Comparison of ENCODE assay signal across 21 cellular contexts in genomic region chr11:77062924-77063323, GRCh38. TPM values are rescaled to one million over a fixed set of nuclear protein-coding genes. Genes with fewer than 3 reads are reported as not detected.
DNase-seq lines count a peak whose midpoint lies in the region; ATAC-seq and TF ChIP-seq lines count a peak whose summit lies in the region.
"Had no signal": no experiment of that assay in that cellular context is flagged by ENCODE, and none has a peak within 500 bp of the region (broad histone marks: within the 10 kb centered on the region; RNA-seq: fewer than 3 reads in every experiment).

No MANE protein-coding gene starts in this region.

- in situ Hi-C loops in brain microvascular endothelial cell (cut with HindIII; ENCODE audit: low pct_ligation_motif_present, low sequenced_read_pairs), result no loop called here

- no peak for ATAC-seq in HG03097 (IDR thresholded peaks at IDR 0.05; ENCODE audit: low FRiP score, unreplicated experiment)
- ATAC-seq: left cardiac atrium; stimulated activated naive B cell treated with anti-CD40 and anti-IgM and Interleukin-4, amounts not matched to agents 10 μg/mL and 1 μg/mL and 100 μg/mL, for 72 hours; T-cell; WTC11 had no signal

- peaks cover 18% of the 10 kb centered on the region for H3K4me1 ChIP-seq in suprapubic skin

- H3K36me3 ChIP-seq in H7 (replicated peaks; ENCODE audit: control insufficient read depth, insufficient read depth, low read length), result no peaks in the 10 kb centered on the region
- H3K36me3 ChIP-seq in brain microvascular endothelial cell (replicated peaks), result no peaks in the 10 kb centered on the region
- H3K36me3 ChIP-seq in kidney epithelial cell (ENCODE audit: control insufficient read depth, insufficient read depth, low read length), result no peaks in the 10 kb centered on the region
- H3K36me3 ChIP-seq in suprapubic skin, result no peaks in the 10 kb centered on the region
- H3K36me3 ChIP-seq: adrenal gland, ovary had no signal

- H3K27me3 Mint-ChIP-seq in osteocyte (ENCODE audit: unreplicated experiment), result peaks cover 20% of the 10 kb centered on the region

- no peaks in the 10 kb centered on the region for H3K9me3 Mint-ChIP-seq in osteocyte (ENCODE audit: unreplicated experiment)
- H3K9me3 Mint-ChIP-seq: stimulated activated naive B cell treated with anti-CD40 and anti-IgM and Interleukin-4, amounts not matched to agents 10 μg/mL and 1 μg/mL and 100 μg/mL, for 72 hours had no signal

- no peak overlapping the region for H3K4me3 ChIP-seq in AG09309 (ENCODE audit: control insufficient read depth, low read depth, low read length)
- H3K4me3 ChIP-seq in H7 (ENCODE audit: insufficient read depth, low read depth, low read length), result no peak overlapping the region
- no peak overlapping the region for H3K4me3 ChIP-seq in brain microvascular endothelial cell (ENCODE audit: low read depth, low read length)
- H3K4me3 ChIP-seq in kidney epithelial cell (ENCODE audit: low read depth, low read length), result no peak overlapping the region
- no peak overlapping the region for H3K4me3 ChIP-seq in suprapubic skin
- H3K4me3 ChIP-seq: adrenal gland, mucosa of descending colon, ovary, smooth muscle cell had no signal

- H3K27me3 ChIP-seq in H7 (ENCODE audit: control insufficient read depth, insufficient read depth, low read length) (peaks cover 4% of the 10 kb centered on the region; the same call in 1 of the 2 replicates), brain microvascular endothelial cell (replicated peaks) (no peaks in the 10 kb centered on the region), kidney epithelial cell (ENCODE audit: control insufficient read depth, insufficient read depth, low read length) (no peaks in the 10 kb centered on the region), suprapubic skin (no peaks in the 10 kb centered on the region)
- H3K27me3 ChIP-seq: adrenal gland, ovary had no signal

- TF ChIP-seq CTCF in AG09309 (IDR thresholded peaks at IDR 0.05; ENCODE audit: control insufficient read depth, insufficient read depth, low read depth, low read length, missing control alignments), result peak; percentile 29
- TF ChIP-seq CTCF in brain microvascular endothelial cell (IDR thresholded peaks at IDR 0.05; ENCODE audit: low read depth, low read length, missing control alignments), result peak; percentile 46
- peak; percentile 10 for TF ChIP-seq CTCF in kidney epithelial cell (IDR thresholded peaks at IDR 0.05; ENCODE audit: insufficient read depth, low read length, poor library complexity, severe bottlenecking)
- TF ChIP-seq CTCF in osteocyte (IDR thresholded peaks at IDR 0.05), result no peak
- no peak for TF ChIP-seq CTCF in suprapubic skin (IDR thresholded peaks at IDR 0.05)

- no peak for TF ChIP-seq EP300 in suprapubic skin (IDR thresholded peaks at IDR 0.05)

- H3K27ac Mint-ChIP-seq in osteocyte (ENCODE audit: unreplicated experiment), result no peak overlapping the region
- H3K27ac Mint-ChIP-seq: stimulated activated naive B cell treated with anti-CD40 and anti-IgM and Interleukin-4, amounts not matched to agents 10 μg/mL and 1 μg/mL and 100 μg/mL, for 72 hours; WTC11 had no signal

- H3K4me3 Mint-ChIP-seq in osteocyte (ENCODE audit: unreplicated experiment), result no peak overlapping the region
- H3K4me3 Mint-ChIP-seq: stimulated activated naive B cell treated with anti-CD40 and anti-IgM and Interleukin-4, amounts not matched to agents 10 μg/mL and 1 μg/mL and 100 μg/mL, for 72 hours; T-cell; WTC11 had no signal

- H3K36me3 Mint-ChIP-seq in osteocyte (ENCODE audit: unreplicated experiment), result no peaks in the 10 kb centered on the region
- H3K36me3 Mint-ChIP-seq: stimulated activated naive B cell treated with anti-CD40 and anti-IgM and Interleukin-4, amounts not matched to agents 10 μg/mL and 1 μg/mL and 100 μg/mL, for 72 hours; T-cell; WTC11 had no signal

- peaks cover 12% of the 10 kb centered on the region for H3K4me1 Mint-ChIP-seq in osteocyte (ENCODE audit: unreplicated experiment)

- H3K27ac ChIP-seq in brain microvascular endothelial cell (no peak overlapping the region), suprapubic skin (no peak overlapping the region)
- H3K27ac ChIP-seq: adrenal gland, ovary had no signal

- TF ChIP-seq POLR2A in suprapubic skin (IDR thresholded peaks at IDR 0.05), result no peak

- no peaks in the 10 kb centered on the region for H3K9me3 ChIP-seq in suprapubic skin
- H3K9me3 ChIP-seq: adrenal gland, mucosa of descending colon, ovary had no signal

- DNase-seq in AG09309 (ENCODE audit: low read depth) (no peak), H7 (peak; percentile 67), brain microvascular endothelial cell (no peak), kidney epithelial cell (ENCODE audit: low read depth) (no peak), osteocyte (ENCODE audit: extremely low spot score, unreplicated experiment) (no peak), suprapubic skin (ENCODE audit: low spot score in 2 of 2) (no peak), HPDE6-E6E7 (ENCODE audit: extremely low spot score) (no peak)
- DNase-seq: cerebellar nuclear complex; left cardiac atrium; NCI-H2081; ovary; stimulated activated naive B cell treated with anti-CD40 and anti-IgM and Interleukin-4, amounts not matched to agents 10 μg/mL and 1 μg/mL and 100 μg/mL, for 72 hours; T-cell had no signal

RNA-seq across cellular contexts. Expression of gene CAPN5, which starts 3.8 kb away (rescaled TPM):
- 15.9 and 16.3 TPM in 2 replicates for total RNA-seq in H7 (2014; rRNA removed; shearing (Covaris generic))
- 7.8 and 9.7 TPM in 2 replicates for total RNA-seq in kidney epithelial cell
- total RNA-seq in osteocyte, result 12.8 TPM in 2 replicates
- 1 to 10 TPM in 3 of 4 donors, under 1 TPM in 1; 0.87 to 2.0 (median 1.1) TPM for total RNA-seq in suprapubic skin

RNA-seq across cellular contexts. Expression of gene B3GNT6, which starts 28.7 kb away (rescaled TPM):
- total RNA-seq in H7 (2014; rRNA removed; shearing (Covaris generic)), result 0.07 TPM in 1 of 2 replicates, not detected in the other
- total RNA-seq in kidney epithelial cell (not detected in 2 replicates), osteocyte (not detected in 2 replicates), suprapubic skin (not detected)
- total RNA-seq: activated CD8-positive, alpha-beta memory T cell treated with anti-CD3 and anti-CD28 coated beads for 36 hours; adrenal gland; left cardiac atrium; RPMI7951; ureter had no signal

RNA-seq across cellular contexts. Expression of gene OMP, which starts 39.7 kb away (rescaled TPM):
- total RNA-seq in H7 (2014; rRNA removed; shearing (Covaris generic)), result not detected in 2 replicates
- total RNA-seq in kidney epithelial cell, result not detected in 2 replicates
- total RNA-seq in osteocyte, result not detected in 2 replicates
- total RNA-seq in suprapubic skin, result 1 to 10 TPM in 1 of 4 donors, not detected in 3; 9.6 TPM
- total RNA-seq: activated CD8-positive, alpha-beta memory T cell treated with anti-CD3 and anti-CD28 coated beads for 36 hours; RPMI7951; smooth muscle cell; WTC11 had no signal

Comparison
In these comparisons a context has a peak if more than half of its experiments do, and no peak if none do; other contexts are left out.
1. CTCF ChIP-seq: peak in AG09309 (single experiment), brain microvascular endothelial cell (single experiment) and kidney epithelial cell (single experiment); none in osteocyte (single experiment) and suprapubic skin (0 of 2).